8 cellular contexts compared by ENCODE assay signal in genomic region chr2:197308635-197309368, GRCh38. TPM values are rescaled to one million over a fixed set of nuclear protein-coding genes. Genes with fewer than 3 reads are reported as not detected.
A peak's percentile ranks its signal among the peaks of the same experiment; 100 is the strongest.
DNase-seq lines count a peak whose midpoint lies in the region; ATAC-seq and TF ChIP-seq lines count a peak whose summit lies in the region.

No MANE protein-coding gene starts in this region.

- H3K27ac Mint-ChIP-seq in activated T-cell treated with anti-CD3 and anti-CD28 coated beads, Interleukin-2, amount 50 U/mL, for 72 hours: peak overlapping the region; percentile 100
- H3K27ac Mint-ChIP-seq in T-helper 2 cell treated with Interferon-gamma antibody and Interleukin-4, amounts not matched to agents 5 μg/mL and 100 μg/mL, for 36 hours: peak overlapping the region; percentile 96

- H3K27me3 ChIP-seq in thoracic aorta (replicated peaks; ENCODE audit: insufficient read depth): no peaks in the 10 kb centered on the region

- no peaks in the 10 kb centered on the region for H3K36me3 ChIP-seq in thoracic aorta

- H3K4me1 ChIP-seq in thoracic aorta (ENCODE audit: control insufficient read depth in 1 of 2, low read depth in 2 of 2): peaks cover 21 to 61% of the 10 kb centered on the region in 2 donors

- no peak for DNase-seq in activated T-cell treated with anti-CD3 and anti-CD28 coated beads, Interleukin-2, amount 50 U/mL, for 72 hours
- no peak for DNase-seq in activated T-cell treated with anti-CD3 and anti-CD28 coated beads, Interleukin-2, amount 50 U/mL, for 1 hour
- DNase-seq in T-helper 2 cell treated with Interferon-gamma antibody and Interleukin-4, amounts not matched to agents 5 μg/mL and 100 μg/mL, for 36 hours (ENCODE audit: low spot score): no peak
- DNase-seq in inferior parietal cortex (ENCODE audit: extremely low spot score) (peak; percentile 49), thoracic aorta (ENCODE audit: low spot score) (no peak), DMS114 treated with DMSO at 0.1 percent for 48 hours (lab: John Stamatoyannopoulos, UW; ENCODE audit: unreplicated experiment) (no peak)
- DNase-seq in effector CD8-positive, alpha-beta T cell (lab: John Stamatoyannopoulos, UW): no peak

- H3K27ac ChIP-seq in thoracic aorta: peak overlapping the region; percentile 74 to 89

- no peaks in the 10 kb centered on the region for H3K9me3 ChIP-seq in thoracic aorta

- no peak for ATAC-seq in activated T-cell treated with anti-CD3 and anti-CD28 coated beads, Interleukin-2, amount 50 U/mL, for 72 hours (replicated peaks in 1 of 2)
- no peak for ATAC-seq in thoracic aorta (ENCODE audit: insufficient number of reproducible peaks, low FRiP score, low read depth)
- ATAC-seq in HG03045 (IDR thresholded peaks at IDR 0.05; ENCODE audit: unreplicated experiment): no peak

- no peaks in the 10 kb centered on the region for H3K27me3 Mint-ChIP-seq in activated T-cell treated with anti-CD3 and anti-CD28 coated beads, Interleukin-2, amount 50 U/mL, for 72 hours (ENCODE audit: low read depth)
- no peaks in the 10 kb centered on the region for H3K27me3 Mint-ChIP-seq in T-helper 2 cell treated with Interferon-gamma antibody and Interleukin-4, amounts not matched to agents 5 μg/mL and 100 μg/mL, for 36 hours (ENCODE audit: low read depth)

- TF ChIP-seq CTCF in thoracic aorta (IDR thresholded peaks at IDR 0.05): no peak

- peak overlapping the region; percentile 88 for H3K4me3 ChIP-seq in thoracic aorta

- peak overlapping the region; percentile 89 to 99 for H3K4me3 Mint-ChIP-seq in activated T-cell treated with anti-CD3 and anti-CD28 coated beads, Interleukin-2, amount 50 U/mL, for 72 hours
- H3K4me3 Mint-ChIP-seq in T-helper 2 cell treated with Interferon-gamma antibody and Interleukin-4, amounts not matched to agents 5 μg/mL and 100 μg/mL, for 36 hours: peak overlapping the region; percentile 91

- no peaks in the 10 kb centered on the region for H3K9me3 Mint-ChIP-seq in activated T-cell treated with anti-CD3 and anti-CD28 coated beads, Interleukin-2, amount 50 U/mL, for 72 hours
- H3K9me3 Mint-ChIP-seq in T-helper 2 cell treated with Interferon-gamma antibody and Interleukin-4, amounts not matched to agents 5 μg/mL and 100 μg/mL, for 36 hours: no peaks in the 10 kb centered on the region

- H3K4me1 Mint-ChIP-seq in activated T-cell treated with anti-CD3 and anti-CD28 coated beads, Interleukin-2, amount 50 U/mL, for 72 hours (ENCODE audit: low read depth): peaks cover 72% of the 10 kb centered on the region
- H3K4me1 Mint-ChIP-seq in T-helper 2 cell treated with Interferon-gamma antibody and Interleukin-4, amounts not matched to agents 5 μg/mL and 100 μg/mL, for 36 hours (ENCODE audit: low read depth): peaks cover 61% of the 10 kb centered on the region

- H3K36me3 Mint-ChIP-seq in activated T-cell treated with anti-CD3 and anti-CD28 coated beads, Interleukin-2, amount 50 U/mL, for 72 hours (ENCODE audit: insufficient read depth in 2 of 2): peaks cover 3 to 5% of the 10 kb centered on the region in 2 donors
- peaks cover 31% of the 10 kb centered on the region for H3K36me3 Mint-ChIP-seq in T-helper 2 cell treated with Interferon-gamma antibody and Interleukin-4, amounts not matched to agents 5 μg/mL and 100 μg/mL, for 36 hours (ENCODE audit: low read depth)

RNA-seq across cellular contexts. Expression of gene ANKRD44, which starts 1.8 kb away (rescaled TPM):
- 100 to 1,000 TPM; 114 to 141 TPM for total RNA-seq in activated T-cell treated with anti-CD3 and anti-CD28 coated beads, Interleukin-2, amount 50 U/mL, for 72 hours
- 10 to 100 TPM; 57.8 to 93.4 TPM for total RNA-seq in thoracic aorta
